In the genomic region with DNA sequence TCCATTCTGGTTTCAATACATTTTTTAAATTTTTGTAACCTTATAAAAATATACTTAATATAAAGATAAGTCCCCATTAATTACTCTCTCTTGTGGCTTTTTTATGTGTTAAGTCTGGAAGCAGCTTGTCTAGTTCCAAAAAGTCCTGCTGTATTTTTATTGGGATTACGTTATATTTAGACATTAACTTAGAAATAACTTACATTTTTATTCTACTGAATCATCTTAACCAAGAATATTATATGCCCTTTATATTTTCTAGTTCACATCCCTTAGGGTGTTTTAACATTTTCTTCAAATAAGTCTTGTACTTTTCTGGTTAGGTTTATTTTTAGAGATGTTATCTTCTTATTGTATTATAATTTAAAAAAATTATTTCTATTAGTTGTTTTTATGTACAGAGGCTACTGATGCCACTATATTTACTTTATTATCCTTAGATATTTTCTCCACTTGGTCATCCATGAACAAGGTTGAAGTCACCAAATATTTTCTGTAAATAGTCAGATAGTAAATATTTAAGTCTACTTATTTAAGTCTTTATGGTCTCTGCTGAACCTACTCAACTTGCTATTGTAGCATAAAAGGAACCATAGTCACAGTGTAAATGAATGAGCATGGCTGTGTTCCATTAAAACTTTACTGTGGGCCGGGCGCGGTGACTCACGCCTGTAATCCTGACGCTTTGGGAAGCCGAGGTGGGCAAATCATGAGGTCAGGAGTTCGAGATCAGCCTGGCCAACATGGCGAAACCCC, we compare ENCODE assay signal across 1 cellular context.
A peak's percentile ranks its signal among the peaks of the same experiment; 100 is the strongest.
TF ChIP-seq lines count a peak whose summit lies in the region.

No MANE protein-coding gene starts in this region.

TF ChIP-seq in A549, 52 proteins besides CTCF, POLR2A, EP300 and RAD21 (continued from another document):
- TF ChIP-seq, protein P1, sequence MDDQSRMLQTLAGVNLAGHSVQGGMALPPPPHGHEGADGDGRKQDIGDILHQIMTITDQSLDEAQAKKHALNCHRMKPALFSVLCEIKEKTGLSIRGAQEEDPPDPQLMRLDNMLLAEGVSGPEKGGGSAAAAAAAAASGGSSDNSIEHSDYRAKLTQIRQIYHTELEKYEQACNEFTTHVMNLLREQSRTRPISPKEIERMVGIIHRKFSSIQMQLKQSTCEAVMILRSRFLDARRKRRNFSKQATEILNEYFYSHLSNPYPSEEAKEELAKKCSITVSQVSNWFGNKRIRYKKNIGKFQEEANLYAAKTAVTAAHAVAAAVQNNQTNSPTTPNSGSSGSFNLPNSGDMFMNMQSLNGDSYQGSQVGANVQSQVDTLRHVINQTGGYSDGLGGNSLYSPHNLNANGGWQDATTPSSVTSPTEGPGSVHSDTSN (IDR thresholded peaks at IDR 0.05): no peak
- TF ChIP-seq FOSL2 (IDR thresholded peaks at IDR 0.05): no peak; the same call in 1 of the 2 replicates
- TF ChIP-seq FOSL2 (CRISPR knock-in tag; IDR thresholded peaks at IDR 0.05): peak; percentile 83
- no peak for TF ChIP-seq CBX2 (IDR thresholded peaks at IDR 0.05; ENCODE audit: borderline replicate concordance, low read depth)
- no peak for TF ChIP-seq NPAS2 (CRISPR knock-in tag; IDR thresholded peaks at IDR 0.05; ENCODE audit: borderline replicate concordance)
- TF ChIP-seq EHMT2 (IDR thresholded peaks at IDR 0.05; ENCODE audit: low read depth): no peak
- peak; percentile 63; the same call in 1 of the 2 replicates for TF ChIP-seq GATA3 (IDR thresholded peaks at IDR 0.05; ENCODE audit: borderline replicate concordance)
TF ChIP-seq in A549: peak in this region for 3.
